Comparison of ENCODE assay signal across 8 cellular contexts in genomic region chr16:87809150-87809902, GRCh38. TPM values are rescaled to one million over a fixed set of nuclear protein-coding genes. Genes with fewer than 3 reads are reported as not detected.
DNase-seq lines count a peak whose midpoint lies in the region; ATAC-seq and TF ChIP-seq lines count a peak whose summit lies in the region.

No MANE protein-coding gene starts in this region.

- H3K27me3 Mint-ChIP-seq in activated CD8-positive, alpha-beta T cell treated with anti-CD3 and anti-CD28 coated beads for 36 hours = no peaks in the 10 kb centered on the region

- peak overlapping the region; percentile 57 for H3K27ac Mint-ChIP-seq in activated CD8-positive, alpha-beta T cell treated with anti-CD3 and anti-CD28 coated beads for 36 hours

- POLR2A ChIA-PET in activated CD8-positive, alpha-beta T cell treated with anti-CD3 and anti-CD28 coated beads for 36 hours (lab: Charles Lee) = no interaction called here

- H3K9me3 Mint-ChIP-seq in activated CD8-positive, alpha-beta T cell treated with anti-CD3 and anti-CD28 coated beads for 36 hours = peaks cover 2% of the 10 kb centered on the region

- ATAC-seq in GM19438 (IDR thresholded peaks at IDR 0.05; ENCODE audit: low read depth, unreplicated experiment) (peak; percentile 40), HG03175 (IDR thresholded peaks at IDR 0.05; ENCODE audit: unreplicated experiment) (peak; percentile 40), Right ventricle myocardium inferior (no peak)
- peak; percentile 55 for ATAC-seq in activated CD8-positive, alpha-beta T cell treated with anti-CD3 and anti-CD28 coated beads for 36 hours

- H3K36me3 Mint-ChIP-seq in activated CD8-positive, alpha-beta T cell treated with anti-CD3 and anti-CD28 coated beads for 36 hours (ENCODE audit: low read depth) = no peaks in the 10 kb centered on the region

- CTCF ChIA-PET in activated CD8-positive, alpha-beta T cell treated with anti-CD3 and anti-CD28 coated beads for 36 hours (lab: Charles Lee) = interaction anchor here (1.4 to 2.5 kb wide), 3 partner anchors 40 to 62 kb away, joined by 3 to 8 read pairs (median 5); no protein-coding TSS in a partner anchor

- intact Hi-C loops in activated CD8-positive, alpha-beta T cell treated with anti-CD3 and anti-CD28 coated beads for 36 hours (cut with micrococcal nuclease) = no loop called here
- intact Hi-C loops in Right ventricle myocardium inferior (cut with DNase I) = no loop called here

- peak; percentile 58 for DNase-seq in activated CD8-positive, alpha-beta T cell treated with anti-CD3 and anti-CD28 coated beads for 36 hours
- no peak for DNase-seq in NCI-H2081 treated with DMSO at 0.1 percent for 48 hours (lab: John Stamatoyannopoulos, UW)
- no peak for DNase-seq in SKM-1 (lab: John Stamatoyannopoulos, UW; ENCODE audit: unreplicated experiment)
- DNase-seq in stimulated activated naive CD4-positive, alpha-beta T cell treated with Interleukin-2 at 50 U/mL for 16 hours (lab: John Stamatoyannopoulos, UW) = no peak
- no peak for DNase-seq in Right ventricle myocardium inferior (ENCODE audit: missing footprints)

- TF ChIP-seq POLR2A in GM10847 (IDR thresholded peaks at IDR 0.05; ENCODE audit: extremely low read depth, insufficient read length) = peak; percentile 24

- no peak overlapping the region for H3K4me3 Mint-ChIP-seq in activated CD8-positive, alpha-beta T cell treated with anti-CD3 and anti-CD28 coated beads for 36 hours

- peaks cover 32% of the 10 kb centered on the region for H3K4me1 Mint-ChIP-seq in activated CD8-positive, alpha-beta T cell treated with anti-CD3 and anti-CD28 coated beads for 36 hours (ENCODE audit: low read depth)

- no peak for TF ChIP-seq CTCF in activated CD8-positive, alpha-beta T cell treated with anti-CD3 and anti-CD28 coated beads for 36 hours (IDR thresholded peaks at IDR 0.05)

RNA-seq across cellular contexts. Expression of gene KLHDC4, which starts 43.5 kb away (rescaled TPM):
- 10 to 100 TPM; 80.8 to 81.7 TPM for total RNA-seq in activated CD8-positive, alpha-beta T cell treated with anti-CD3 and anti-CD28 coated beads for 36 hours
- total RNA-seq in Right ventricle myocardium inferior = 10.0 TPM

RNA-seq across cellular contexts. Expression of gene SLC7A5, which starts 60.0 kb away (rescaled TPM):
- 100 to 1,000 TPM; 230 to 236 TPM for total RNA-seq in activated CD8-positive, alpha-beta T cell treated with anti-CD3 and anti-CD28 coated beads for 36 hours
- 3.3 TPM for total RNA-seq in Right ventricle myocardium inferior

Comparison
In these comparisons a context has a peak if more than half of its experiments do, and no peak if none do; other contexts are left out.
1. RNA of gene SLC7A5, which starts 60.0 kb away (total RNA-seq): 230 to 236 TPM in activated CD8-positive, alpha-beta T cell treated with anti-CD3 and anti-CD28 coated beads for 36 hours; 3.3 TPM in Right ventricle myocardium inferior (single experiment); every median in the first group is over 10 times any median in the second.